25 cellular contexts compared by ENCODE assay signal in genomic region chr21:45931397-45931969, GRCh38. TPM values are rescaled to one million over a fixed set of nuclear protein-coding genes. Genes with fewer than 3 reads are reported as not detected.
"Had no signal": no experiment of that assay in that cellular context is flagged by ENCODE, and none has a peak within 500 bp of the region (broad histone marks: within the 10 kb centered on the region; RNA-seq: fewer than 3 reads in every experiment).

No MANE protein-coding gene starts in this region.

- H3K4me1 ChIP-seq: gastrocnemius medialis, stomach, thyroid gland, upper lobe of left lung had no signal

- ATAC-seq: activated naive CD8-positive, alpha-beta T cell treated with anti-CD3 and anti-CD28 coated beads, Interleukin-2, amount 50 U/mL, for 24 hours; effector memory CD8-positive, alpha-beta T cell; gastrocnemius medialis; left ventricle myocardium superior; mucosa of descending colon; natural killer cell treated with Interleukin-12 subunit alpha and Interleukin-12 subunit beta and Interleukin-15 and Interleukin-18, amount 100 ng/mL, for 72 hours; sciatic nerve; stimulated activated naive B cell treated with anti-CD40 and anti-IgM and Interleukin-4, amounts not matched to agents 10 μg/mL and 1 μg/mL and 100 μg/mL, for 72 hours; T-cell had no signal

- H3K9me3 Mint-ChIP-seq: activated naive CD8-positive, alpha-beta T cell treated with anti-CD3 and anti-CD28 coated beads, Interleukin-2, amount 50 U/mL, for 24 hours; activated T-helper 1 cell treated with anti-CD3 and anti-CD28 coated beads, Interleukin-12 subunit alpha, Interleukin-12 subunit beta, Interleukin-2, Interleukin-4 antibody, amounts not matched to agents 30 ng/mL and 10 ng/mL and 1 ng/mL, durations not matched to agents 14 hours and 24 hours and 36 hours; effector memory CD8-positive, alpha-beta T cell; natural killer cell treated with Interleukin-12 subunit alpha and Interleukin-12 subunit beta and Interleukin-15 and Interleukin-18, amount 100 ng/mL, for 72 hours; T-cell had no signal

- H3K4me1 Mint-ChIP-seq: stimulated activated naive B cell treated with anti-CD40 and anti-IgM and Interleukin-4, amounts not matched to agents 10 μg/mL and 1 μg/mL and 100 μg/mL, for 72 hours had no signal

- H3K27me3 Mint-ChIP-seq: activated naive CD8-positive, alpha-beta T cell treated with anti-CD3 and anti-CD28 coated beads, Interleukin-2, amount 50 U/mL, for 24 hours; natural killer cell treated with Interleukin-12 subunit alpha and Interleukin-12 subunit beta and Interleukin-15 and Interleukin-18, amount 100 ng/mL, for 72 hours had no signal

- H3K4me3 ChIP-seq: gastrocnemius medialis, mucosa of descending colon, skin epidermis, stomach, thyroid gland, upper lobe of left lung had no signal

- H3K27ac ChIP-seq: gastrocnemius medialis, skin epidermis, stomach, thyroid gland, upper lobe of left lung had no signal

- H3K27ac Mint-ChIP-seq: activated naive CD8-positive, alpha-beta T cell treated with anti-CD3 and anti-CD28 coated beads, Interleukin-2, amount 50 U/mL, for 24 hours; activated T-helper 1 cell treated with anti-CD3 and anti-CD28 coated beads, Interleukin-12 subunit alpha, Interleukin-12 subunit beta, Interleukin-2, Interleukin-4 antibody, amounts not matched to agents 30 ng/mL and 10 ng/mL and 1 ng/mL, durations not matched to agents 14 hours and 24 hours and 36 hours; effector memory CD8-positive, alpha-beta T cell; natural killer cell treated with Interleukin-12 subunit alpha and Interleukin-12 subunit beta and Interleukin-15 and Interleukin-18, amount 100 ng/mL, for 72 hours; stimulated activated naive B cell treated with anti-CD40 and anti-IgM and Interleukin-4, amounts not matched to agents 10 μg/mL and 1 μg/mL and 100 μg/mL, for 72 hours; T-cell had no signal

- H3K36me3 ChIP-seq: gastrocnemius medialis, thyroid gland, upper lobe of left lung had no signal

- H3K9me3 ChIP-seq: gastrocnemius medialis, mucosa of descending colon, thyroid gland had no signal

- H3K36me3 Mint-ChIP-seq: natural killer cell treated with Interleukin-12 subunit alpha and Interleukin-12 subunit beta and Interleukin-15 and Interleukin-18, amount 100 ng/mL, for 72 hours; T-cell had no signal

- H3K27me3 ChIP-seq: thyroid gland, upper lobe of left lung had no signal

- H3K4me3 Mint-ChIP-seq: activated naive CD8-positive, alpha-beta T cell treated with anti-CD3 and anti-CD28 coated beads, Interleukin-2, amount 50 U/mL, for 24 hours; activated T-helper 1 cell treated with anti-CD3 and anti-CD28 coated beads, Interleukin-12 subunit alpha, Interleukin-12 subunit beta, Interleukin-2, Interleukin-4 antibody, amounts not matched to agents 30 ng/mL and 10 ng/mL and 1 ng/mL, durations not matched to agents 14 hours and 24 hours and 36 hours; effector memory CD8-positive, alpha-beta T cell; natural killer cell treated with Interleukin-12 subunit alpha and Interleukin-12 subunit beta and Interleukin-15 and Interleukin-18, amount 100 ng/mL, for 72 hours; stimulated activated naive B cell treated with anti-CD40 and anti-IgM and Interleukin-4, amounts not matched to agents 10 μg/mL and 1 μg/mL and 100 μg/mL, for 72 hours; T-cell had no signal

- DNase-seq: activated CD4-positive, alpha-beta T cell treated with anti-CD3 and anti-CD28 coated beads for 4 hours; activated CD4-positive, CD25-positive, alpha-beta regulatory T cell; activated CD8-positive, alpha-beta memory T cell treated with anti-CD3 and anti-CD28 coated beads for 24 hours; activated gamma-delta T cell; activated naive CD4-positive, alpha-beta T cell treated with anti-CD3 and anti-CD28 coated beads, Interleukin-2, amount 50 U/mL, for 16 hours; activated naive CD8-positive, alpha-beta T cell treated with anti-CD3 and anti-CD28 coated beads, Interleukin-2, amount 50 U/mL, for 24 hours; amygdala; cortex of kidney; effector memory CD8-positive, alpha-beta T cell; erythroblast; gastrocnemius medialis; glutamatergic neuron; left ventricle myocardium superior; mucosa of descending colon; stimulated activated CD4-positive, alpha-beta T cell treated with anti-CD3 and anti-CD28 coated beads, Interleukin-12 subunit alpha, Interleukin-12 subunit beta, amount 100 ng/mL, for 4 hours; stimulated activated CD4-positive, alpha-beta T cell treated with anti-CD3 and anti-CD28 coated beads, Interleukin-4, amount 100 ng/mL, for 4 hours; stimulated activated naive B cell treated with anti-CD40 and anti-IgM and Interleukin-4, amounts not matched to agents 10 μg/mL and 1 μg/mL and 100 μg/mL, for 72 hours; stomach; T-cell; thyroid gland; upper lobe of left lung had no signal

RNA-seq across cellular contexts. Expression of gene COL6A1, which starts 50.1 kb away (rescaled TPM):
- total RNA-seq: natural killer cell treated with Interleukin-12 subunit alpha and Interleukin-12 subunit beta and Interleukin-15 and Interleukin-18, amount 100 ng/mL, for 72 hours had no signal
